1 cellular context compared by ENCODE assay signal in the genomic region with DNA sequence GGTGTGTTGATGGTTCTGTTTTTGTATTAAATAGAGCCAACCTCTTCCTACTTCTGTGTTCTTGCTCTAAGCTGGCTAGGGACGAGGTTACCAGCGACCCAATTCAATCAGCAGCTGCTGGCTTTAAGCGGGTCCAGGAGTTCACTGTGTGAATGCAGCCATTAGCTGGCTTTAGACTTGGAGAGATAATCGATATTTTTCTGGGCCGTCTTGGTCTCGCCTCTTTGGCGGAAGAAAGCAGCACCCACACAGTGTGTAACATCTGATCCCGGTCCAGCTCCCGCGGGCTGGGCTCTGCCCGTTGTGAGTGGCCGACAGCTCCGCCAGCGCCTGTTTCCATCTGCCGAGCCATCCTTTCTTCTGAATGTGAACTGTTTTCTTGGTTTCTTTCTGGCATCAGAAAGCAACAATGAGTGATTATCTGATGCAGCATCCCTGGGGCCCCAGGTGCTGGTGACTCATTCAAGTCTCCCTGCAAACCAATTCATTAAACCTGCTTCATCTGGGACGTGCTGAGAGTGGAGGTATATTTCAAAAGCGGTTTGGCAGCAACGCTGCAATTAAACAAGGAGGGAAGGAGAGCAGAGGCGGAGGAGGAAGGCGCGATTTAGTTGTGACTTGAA.
TF ChIP-seq lines count a peak whose summit lies in the region.

No MANE protein-coding gene starts in this region.

TF ChIP-seq in SK-N-SH treated with all-trans-retinoic acid at 6 μM for 48 hours, 23 proteins besides CTCF, POLR2A, EP300 and RAD21 (continued from another document):
- TF ChIP-seq TSHZ2 (CRISPR knock-in tag; IDR thresholded peaks at IDR 0.05) (no peak), GLIS3 (CRISPR knock-in tag; IDR thresholded peaks at IDR 0.05) (no peak), ISL1 (CRISPR knock-in tag; IDR thresholded peaks at IDR 0.05) (no peak), ESRRG (CRISPR knock-in tag; IDR thresholded peaks at IDR 0.05) (no peak), PATZ1 (CRISPR knock-in tag; IDR thresholded peaks at IDR 0.05; ENCODE audit: borderline replicate concordance) (no peak), ZC3H10 (CRISPR knock-in tag; IDR thresholded peaks at IDR 0.05) (no peak), ARNTL (CRISPR knock-in tag; IDR thresholded peaks at IDR 0.05; ENCODE audit: borderline replicate concordance, low read depth) (no peak), ZFP3 (CRISPR knock-in tag; IDR thresholded peaks at IDR 0.05) (no peak)
